Comparison of ENCODE assay signal across 8 cellular contexts in the genomic region with DNA sequence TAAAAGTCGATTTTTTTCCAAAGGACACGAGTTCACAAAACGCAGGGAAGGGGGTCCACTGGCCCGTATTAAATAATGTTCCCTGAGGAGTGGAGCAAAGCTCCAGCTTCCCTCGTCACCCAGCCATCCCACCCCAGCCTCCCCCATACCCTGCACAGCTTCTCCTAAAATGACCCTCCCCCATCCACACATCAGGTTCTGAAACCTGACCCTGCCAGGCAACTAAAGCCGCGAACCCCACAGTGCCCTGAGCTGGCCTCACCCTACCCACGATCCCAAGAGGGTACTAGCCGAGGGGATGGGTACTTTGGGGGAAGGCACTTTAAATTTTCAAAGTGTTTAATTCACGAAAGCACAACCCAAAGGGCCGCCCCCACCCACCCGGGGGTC. TPM values are rescaled to one million over a fixed set of nuclear protein-coding genes. Genes with fewer than 3 reads are reported as not detected.
DNase-seq lines count a peak whose midpoint lies in the region; ATAC-seq and TF ChIP-seq lines count a peak whose summit lies in the region.

No MANE protein-coding gene starts in this region.

- H3K36me3 Mint-ChIP-seq in activated naive CD8-positive, alpha-beta T cell treated with anti-CD3 and anti-CD28 coated beads, Interleukin-2, amount 10 ng/mL, durations not matched to agents 7 days and 5 days = no peaks in the 10 kb centered on the region

- H3K4me1 ChIP-seq in stomach smooth muscle (ENCODE audit: control insufficient read depth, insufficient read depth, low read length) = peaks cover 2% of the 10 kb centered on the region

- H3K36me3 ChIP-seq in stomach smooth muscle (ENCODE audit: control insufficient read depth in 2 of 2, insufficient read depth in 2 of 2, low read length in 2 of 2) = no peaks in the 10 kb centered on the region

- no peaks in the 10 kb centered on the region for H3K9me3 Mint-ChIP-seq in activated naive CD8-positive, alpha-beta T cell treated with anti-CD3 and anti-CD28 coated beads, Interleukin-2, amount 10 ng/mL, durations not matched to agents 7 days and 5 days

- peak overlapping the region; percentile 89 for H3K27ac Mint-ChIP-seq in activated naive CD8-positive, alpha-beta T cell treated with anti-CD3 and anti-CD28 coated beads, Interleukin-2, amount 10 ng/mL, durations not matched to agents 7 days and 5 days

- peak overlapping the region; percentile 82 for H3K27ac ChIP-seq in stomach smooth muscle (ENCODE audit: low read length)

- H3K9me3 ChIP-seq in stomach smooth muscle (ENCODE audit: control insufficient read depth in 2 of 2, low read length in 2 of 2) = no peaks in the 10 kb centered on the region

- H3K27me3 ChIP-seq in stomach smooth muscle (ENCODE audit: control insufficient read depth in 1 of 2, insufficient read depth in 2 of 2, low read length in 2 of 2) = peaks cover 0 to 2% of the 10 kb centered on the region in 2 donors

- H3K27me3 Mint-ChIP-seq in activated naive CD8-positive, alpha-beta T cell treated with anti-CD3 and anti-CD28 coated beads, Interleukin-2, amount 10 ng/mL, durations not matched to agents 7 days and 5 days = no peaks in the 10 kb centered on the region

- DNase-seq in GM12864 (ENCODE audit: low read depth) (no peak), iPS-NIHi11 (ENCODE audit: low spot score) (peak; percentile 21), left colon (no peak), NCI-H510A (lab: John Stamatoyannopoulos, UW) (no peak)
- DNase-seq in activated naive CD8-positive, alpha-beta T cell treated with anti-CD3 and anti-CD28 coated beads, Interleukin-2, amount 10 ng/mL, durations not matched to agents 7 days and 5 days = no peak
- no peak for DNase-seq in stimulated activated CD4-positive, alpha-beta T cell treated with anti-CD3 and anti-CD28 coated beads, Interleukin-2, amount 100 ng/mL, for 24 hours

- TF ChIP-seq CTCF in GM12864 (IDR thresholded peaks at IDR 0.05; ENCODE audit: low read depth, low read length, missing control alignments) = no peak

- peak; percentile 0 for ATAC-seq in HG03159 (IDR thresholded peaks at IDR 0.05; ENCODE audit: unreplicated experiment)
- peak; percentile 0 for ATAC-seq in activated naive CD8-positive, alpha-beta T cell treated with anti-CD3 and anti-CD28 coated beads, Interleukin-2, amount 10 ng/mL, durations not matched to agents 7 days and 5 days (ENCODE audit: low read depth)
- ATAC-seq in left colon = no peak

- intact Hi-C loops in left colon (cut with DNase I, micrococcal nuclease) = loop anchor here (5.0 to 10.0 kb wide), 3 partner anchors 152 to 212 kb away; no protein-coding TSS in a partner anchor

- peak overlapping the region; percentile 72 to 88 for H3K9ac ChIP-seq in stomach smooth muscle (ENCODE audit: low read length in 2 of 2)

- peaks cover 11% of the 10 kb centered on the region for H3K4me1 Mint-ChIP-seq in activated naive CD8-positive, alpha-beta T cell treated with anti-CD3 and anti-CD28 coated beads, Interleukin-2, amount 10 ng/mL, durations not matched to agents 7 days and 5 days

- peak overlapping the region; percentile 84 for H3K4me3 Mint-ChIP-seq in activated naive CD8-positive, alpha-beta T cell treated with anti-CD3 and anti-CD28 coated beads, Interleukin-2, amount 10 ng/mL, durations not matched to agents 7 days and 5 days

- POLR2A ChIA-PET in activated naive CD8-positive, alpha-beta T cell treated with anti-CD3 and anti-CD28 coated beads, Interleukin-2, amount 10 ng/mL, durations not matched to agents 7 days and 5 days (lab: Charles Lee) = interaction anchor here (0.5 to 4.5 kb wide), 12 partner anchors 45 to 207 kb away, joined by 3 to 35 read pairs (median 4); a partner anchor contains a TSS

- H3K4me3 ChIP-seq in GM12864 (ENCODE audit: low read depth, low read length) (peak overlapping the region; percentile 67), stomach smooth muscle (ENCODE audit: low read length in 2 of 2) (peak overlapping the region; percentile 60 to 74)

RNA-seq across cellular contexts. Expression of a gene that starts 0.6 kb away (rescaled TPM):
- total RNA-seq in activated naive CD8-positive, alpha-beta T cell treated with anti-CD3 and anti-CD28 coated beads, Interleukin-2, amount 10 ng/mL, durations not matched to agents 7 days and 5 days = 10 to 100 TPM; 23.8 to 24.2 TPM
- 10 to 100 TPM; 31.4 to 31.7 TPM for total RNA-seq in left colon

RNA-seq across cellular contexts. Expression of a gene that starts 0.7 kb away (rescaled TPM):
- total RNA-seq in activated naive CD8-positive, alpha-beta T cell treated with anti-CD3 and anti-CD28 coated beads, Interleukin-2, amount 10 ng/mL, durations not matched to agents 7 days and 5 days = not detected
- not detected for total RNA-seq in left colon
